In genomic region chr14:67653651-67654280, GRCh38 we compare ENCODE assay signal across 1 cellular context.
TF ChIP-seq lines count a peak whose summit lies in the region.

No MANE protein-coding gene starts in this region.

TF ChIP-seq in GM23338, 12 proteins besides CTCF, POLR2A, EP300 and RAD21:
- TF ChIP-seq JUNB (IDR thresholded peaks at IDR 0.05; ENCODE audit: unreplicated experiment) = no peak
- TF ChIP-seq EZH2phosphoT487 (IDR thresholded peaks at IDR 0.05; ENCODE audit: unreplicated experiment) = no peak
- TF ChIP-seq NANOG (IDR thresholded peaks at IDR 0.05; ENCODE audit: borderline replicate concordance) = no peak
- TF ChIP-seq ETS1 (IDR thresholded peaks at IDR 0.05) = no peak
- no peak for TF ChIP-seq POLR2AphosphoS5 (IDR thresholded peaks at IDR 0.05; ENCODE audit: low read depth)
- no peak for TF ChIP-seq ZNF331 (CRISPR knock-in tag; IDR thresholded peaks at IDR 0.05; ENCODE audit: low read depth)
- no peak for TF ChIP-seq CREB1 (CRISPR knock-in tag; IDR thresholded peaks at IDR 0.05; ENCODE audit: low read depth)
- no peak for TF ChIP-seq EZH2 (IDR thresholded peaks at IDR 0.05; ENCODE audit: low read depth, unreplicated experiment)
- no peak for TF ChIP-seq ZNF114 (CRISPR knock-in tag; IDR thresholded peaks at IDR 0.05)
- no peak for TF ChIP-seq REST (IDR thresholded peaks at IDR 0.05; ENCODE audit: unreplicated experiment)
- no peak for TF ChIP-seq STAT1 (IDR thresholded peaks at IDR 0.05; ENCODE audit: unreplicated experiment)
- no peak for TF ChIP-seq ZNF462 (CRISPR knock-in tag; IDR thresholded peaks at IDR 0.05)
